ENCODE assay signal across 18 cellular contexts in genomic region chr3:119338749-119339148, GRCh38. TPM values are rescaled to one million over a fixed set of nuclear protein-coding genes. Genes with fewer than 3 reads are reported as not detected.
DNase-seq lines count a peak whose midpoint lies in the region; ATAC-seq, FAIRE-seq and TF ChIP-seq lines count a peak whose summit lies in the region.
"Had no signal": no experiment of that assay in that cellular context is flagged by ENCODE, and none has a peak within 500 bp of the region (broad histone marks: within the 10 kb centered on the region; RNA-seq: fewer than 3 reads in every experiment).

No MANE protein-coding gene starts in this region.

- no peak overlapping the region for H3K4me3 ChIP-seq in astrocyte (ENCODE audit: insufficient read depth, low read depth, low read length)
- H3K4me3 ChIP-seq in hepatocyte: no peak overlapping the region
- H3K4me3 ChIP-seq: BLaER1 treated with 17β-estradiol and CSF1 and Interleukin-3, amounts not matched to agents 10 nM and 100 nM; K562 had no signal

- ATAC-seq in GM18505 (IDR thresholded peaks at IDR 0.05; ENCODE audit: unreplicated experiment): no peak
- ATAC-seq: K562 had no signal

- H3K27me3 ChIP-seq in astrocyte (ENCODE audit: insufficient read depth, low read length) (no peaks in the 10 kb centered on the region), hepatocyte (no peaks in the 10 kb centered on the region)
- H3K27me3 ChIP-seq: BLaER1 treated with 17β-estradiol and CSF1 and Interleukin-3, amounts not matched to agents 10 nM and 100 nM had no signal

- H4K20me1 ChIP-seq in astrocyte (ENCODE audit: insufficient read depth, low read length): peaks cover 55% of the 10 kb centered on the region
- H4K20me1 ChIP-seq in hepatocyte (ENCODE audit: insufficient read depth, poor library complexity, severe bottlenecking): no peaks in the 10 kb centered on the region

- no peak for TF ChIP-seq CTCF in astrocyte (IDR thresholded peaks at IDR 0.05; ENCODE audit: insufficient read depth, low read depth, low read length)
- TF ChIP-seq CTCF in hepatocyte (IDR thresholded peaks at IDR 0.05; ENCODE audit: poor library complexity): no peak

- no peak overlapping the region for H3K4me3 Mint-ChIP-seq in astrocyte (ENCODE audit: unreplicated experiment)
- H3K4me3 Mint-ChIP-seq: CD4-positive, CD25-positive, alpha-beta regulatory T cell; HFFc6 had no signal

- H3K27ac Mint-ChIP-seq in astrocyte (ENCODE audit: unreplicated experiment): no peak overlapping the region
- H3K27ac Mint-ChIP-seq: CD4-positive, CD25-positive, alpha-beta regulatory T cell; HFFc6 had no signal

- TF ChIP-seq POLR2A in GM18505 (IDR thresholded peaks at IDR 0.05; ENCODE audit: borderline replicate concordance, extremely low read depth, insufficient read depth, insufficient read length): no peak

- no peak for FAIRE-seq in astrocyte (lab: Jason Lieb, UNC)
- FAIRE-seq: GM18507, H1, K562 had no signal

- H3K4me1 ChIP-seq in astrocyte (ENCODE audit: insufficient read depth, low read length) (no peaks in the 10 kb centered on the region), hepatocyte (ENCODE audit: insufficient read depth) (no peaks in the 10 kb centered on the region)

- peaks cover 7% of the 10 kb centered on the region for H3K4me1 Mint-ChIP-seq in astrocyte (ENCODE audit: low read depth, unreplicated experiment)
- H3K4me1 Mint-ChIP-seq: CD4-positive, CD25-positive, alpha-beta regulatory T cell had no signal

- peaks cover 3% of the 10 kb centered on the region for H3K9me3 ChIP-seq in astrocyte (ENCODE audit: insufficient read depth, low read depth, low read length)
- no peaks in the 10 kb centered on the region for H3K9me3 ChIP-seq in hepatocyte (ENCODE audit: low read depth)

- H3K36me3 ChIP-seq in astrocyte (ENCODE audit: insufficient read depth, low read length) (no peaks in the 10 kb centered on the region), hepatocyte (replicated peaks; ENCODE audit: insufficient read depth, low read depth) (no peaks in the 10 kb centered on the region)

- H3K79me2 ChIP-seq in astrocyte (ENCODE audit: insufficient read depth, low read length) (peaks cover 86% of the 10 kb centered on the region), hepatocyte (no peaks in the 10 kb centered on the region)

- H3K27ac ChIP-seq in astrocyte (ENCODE audit: low read depth, low read length) (no peak overlapping the region), hepatocyte (no peak overlapping the region)
- H3K27ac ChIP-seq: 22Rv1; BLaER1 treated with 17β-estradiol and CSF1 and Interleukin-3, amounts not matched to agents 10 nM and 100 nM; HL-60 had no signal

- H3K9ac ChIP-seq in astrocyte (ENCODE audit: low read length): no peak overlapping the region
- H3K9ac ChIP-seq: BLaER1 treated with 17β-estradiol and CSF1 and Interleukin-3, amounts not matched to agents 10 nM and 100 nM had no signal

- intact Hi-C loops in cardiac septum (cut with DNase I): no loop called here

- H3K4me2 ChIP-seq in astrocyte (ENCODE audit: low read length) (no peak overlapping the region), hepatocyte (no peak overlapping the region)
- H3K4me2 ChIP-seq: BLaER1 treated with 17β-estradiol and CSF1 and Interleukin-3, amounts not matched to agents 10 nM and 100 nM had no signal

- DNase-seq in NCI-H446 treated with DMSO at 0.1 percent for 48 hours (lab: John Stamatoyannopoulos, UW) (peak; percentile 13), NCI-H446 (lab: John Stamatoyannopoulos, UW) (no peak), astrocyte (ENCODE audit: low read depth) (peak; percentile 26), fibroblast of peridontal ligament (ENCODE audit: extremely low read depth) (peak; percentile 87), hepatocyte (ENCODE audit: low spot score) (no peak), cardiac septum (ENCODE audit: low spot score) (no peak)
- no peak for DNase-seq in activated effector memory CD4-positive, alpha-beta T cell treated with Interleukin-2 at 50 U/mL for 16 hours
- DNase-seq: CD4-positive, CD25-positive, alpha-beta regulatory T cell; DMS53; HCEC 1CT; HFFc6 had no signal

- peaks cover 13% of the 10 kb centered on the region for H3K36me3 Mint-ChIP-seq in astrocyte (ENCODE audit: low read depth, unreplicated experiment)

- H3K27me3 Mint-ChIP-seq in astrocyte (ENCODE audit: low read depth, unreplicated experiment): no peaks in the 10 kb centered on the region
- H3K27me3 Mint-ChIP-seq: CD4-positive, CD25-positive, alpha-beta regulatory T cell had no signal

- no peaks in the 10 kb centered on the region for H3K9me2 ChIP-seq in hepatocyte (replicated peaks; ENCODE audit: insufficient read depth)

- H3K9me3 Mint-ChIP-seq in astrocyte (ENCODE audit: unreplicated experiment): peaks cover 5% of the 10 kb centered on the region

- H2AFZ ChIP-seq in astrocyte (ENCODE audit: low read depth, low read length): no peak overlapping the region
- H2AFZ ChIP-seq in hepatocyte: no peak overlapping the region

RNA-seq across cellular contexts. Expression of gene ARHGAP31, which starts 44.6 kb away (rescaled TPM):
- total RNA-seq in astrocyte (48.1 and 58.8 TPM in 2 replicates), hepatocyte (6.4 and 7.3 TPM in 2 replicates), cardiac septum (35.7 TPM)
- 2.9 and 3.2 TPM in 2 replicates for polyA plus RNA-seq in hepatocyte

Comparison
In these comparisons a context has a peak if more than half of its experiments do, and no peak if none do; other contexts are left out.
1. DNase-seq: peak in NCI-H446 treated with DMSO at 0.1 percent for 48 hours (single experiment), astrocyte (single experiment) and fibroblast of peridontal ligament (single experiment); none in NCI-H446 (0 of 2), hepatocyte (single experiment), activated effector memory CD4-positive, alpha-beta T cell treated with Interleukin-2 at 50 U/mL for 16 hours (single experiment) and cardiac septum (single experiment).